Comparison of ENCODE assay signal across 13 cellular contexts in the genomic region with DNA sequence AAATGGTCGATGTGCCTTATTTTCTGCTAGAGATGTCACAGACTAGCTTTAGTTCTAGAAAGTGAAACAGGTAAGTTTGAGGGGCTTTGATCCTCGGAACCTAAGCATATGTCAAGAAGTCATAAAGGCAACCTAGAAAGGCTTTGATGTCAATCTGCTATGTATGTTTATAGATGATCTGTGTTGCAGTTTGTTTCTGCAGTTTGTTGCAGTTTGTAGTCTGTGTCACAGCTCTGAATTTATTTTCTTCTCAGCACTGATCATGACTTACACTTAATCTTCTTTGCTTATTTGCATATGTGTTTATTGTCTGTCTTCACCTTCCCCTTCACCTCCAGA. TPM values are rescaled to one million over a fixed set of nuclear protein-coding genes. Genes with fewer than 3 reads are reported as not detected.
A peak's percentile ranks its signal among the peaks of the same experiment; 100 is the strongest.
DNase-seq lines count a peak whose midpoint lies in the region; ATAC-seq and TF ChIP-seq lines count a peak whose summit lies in the region.
"Had no signal": no experiment of that assay in that cellular context is flagged by ENCODE, and none has a peak within 500 bp of the region (broad histone marks: within the 10 kb centered on the region; RNA-seq: fewer than 3 reads in every experiment).

No MANE protein-coding gene starts in this region.

- H3K9me3 ChIP-seq in BLaER1: no peaks in the 10 kb centered on the region
- H3K9me3 ChIP-seq in BE2C: no peaks in the 10 kb centered on the region
- H3K9me3 ChIP-seq: Caco-2, vagina had no signal

- no peak overlapping the region for H3K27ac ChIP-seq in BLaER1
- H3K27ac ChIP-seq: epithelial cell of prostate, vagina had no signal

- H3K9ac ChIP-seq in BLaER1: no peak overlapping the region

- H3K36me3 ChIP-seq in BLaER1: peaks cover 57% of the 10 kb centered on the region
- peaks cover 19% of the 10 kb centered on the region for H3K36me3 ChIP-seq in BE2C
- H3K36me3 ChIP-seq: vagina had no signal

- no peaks in the 10 kb centered on the region for H3K27me3 Mint-ChIP-seq in mesothelial cell of epicardium (ENCODE audit: low read depth)

- H3K36me3 Mint-ChIP-seq in activated naive CD4-positive, alpha-beta T cell treated with anti-CD3 and anti-CD28 coated beads, Interleukin-2, amount 50 U/mL, for 72 hours: peaks cover 9 to 32% of the 10 kb centered on the region in 2 donors
- H3K36me3 Mint-ChIP-seq in mesothelial cell of epicardium: peaks cover 3% of the 10 kb centered on the region

- H3K4me1 Mint-ChIP-seq in mesothelial cell of epicardium: peaks cover 75% of the 10 kb centered on the region

- peak; percentile 15 for DNase-seq in GM13977 (ENCODE audit: low spot score)
- no peak for DNase-seq in activated naive CD4-positive, alpha-beta T cell treated with anti-CD3 and anti-CD28 coated beads, Interleukin-2, amount 50 U/mL, for 72 hours (ENCODE audit: low spot score in 2 of 2)
- DNase-seq in mesothelial cell of epicardium (ENCODE audit: low spot score in 2 of 2, unreplicated experiment in 2 of 2): no peak
- no peak for DNase-seq in NCI-H748 treated with DMSO at 0.1 percent for 48 hours (lab: John Stamatoyannopoulos, UW)
- DNase-seq in NCI-H2227 (lab: John Stamatoyannopoulos, UW; ENCODE audit: unreplicated experiment): no peak
- DNase-seq in BE2C: no peak
- DNase-seq: Caco-2, SHP77 had no signal

- H3K4me3 ChIP-seq in BLaER1: no peak overlapping the region
- H3K4me3 ChIP-seq in BE2C (ENCODE audit: low read depth, low read length): no peak overlapping the region
- H3K4me3 ChIP-seq: skin epidermis, vagina had no signal

- peak; percentile 49 to 81 for ATAC-seq in activated naive CD4-positive, alpha-beta T cell treated with anti-CD3 and anti-CD28 coated beads, Interleukin-2, amount 50 U/mL, for 72 hours
- ATAC-seq in GM21381 (IDR thresholded peaks at IDR 0.05; ENCODE audit: unreplicated experiment): no peak

- H4K20me1 ChIP-seq in BLaER1: peaks cover 100% of the 10 kb centered on the region

- no peaks in the 10 kb centered on the region for H3K9me3 Mint-ChIP-seq in activated naive CD4-positive, alpha-beta T cell treated with anti-CD3 and anti-CD28 coated beads, Interleukin-2, amount 50 U/mL, for 72 hours
- no peaks in the 10 kb centered on the region for H3K9me3 Mint-ChIP-seq in mesothelial cell of epicardium

- H3K4me3 Mint-ChIP-seq in mesothelial cell of epicardium: no peak overlapping the region

- H3K4me1 ChIP-seq in BLaER1 (peaks cover 47% of the 10 kb centered on the region), BE2C (peaks cover 12% of the 10 kb centered on the region)

- no peak overlapping the region for H3K27ac Mint-ChIP-seq in activated naive CD4-positive, alpha-beta T cell treated with anti-CD3 and anti-CD28 coated beads, Interleukin-2, amount 50 U/mL, for 72 hours
- H3K27ac Mint-ChIP-seq in mesothelial cell of epicardium: peak overlapping the region; percentile 48

- TF ChIP-seq CTCF in GM13977 (IDR thresholded peaks at IDR 0.05; ENCODE audit: extremely low read depth, insufficient read depth, missing control alignments): no peak
- TF ChIP-seq CTCF in mesothelial cell of epicardium (IDR thresholded peaks at IDR 0.05; ENCODE audit: unreplicated experiment): no peak
- TF ChIP-seq CTCF in BE2C (IDR thresholded peaks at IDR 0.05; ENCODE audit: low read depth, low read length): no peak

- in situ Hi-C loops in GM13977 (cut with MboI; ENCODE audit: low pct_unique_long_range_greater_than_20kb, low sequenced_read_pairs, unreplicated experiment): no loop called here

- peak overlapping the region; percentile 41; the same call in 1 of the 2 replicates for H3K4me2 ChIP-seq in BLaER1

- H3K27me3 ChIP-seq in BLaER1: no peaks in the 10 kb centered on the region
- no peaks in the 10 kb centered on the region for H3K27me3 ChIP-seq in BE2C
- H3K27me3 ChIP-seq: vagina had no signal

RNA-seq across cellular contexts. Expression of a gene that starts 5.9 kb away (rescaled TPM):
- total RNA-seq in activated naive CD4-positive, alpha-beta T cell treated with anti-CD3 and anti-CD28 coated beads, Interleukin-2, amount 50 U/mL, for 72 hours: 100 to 1,000 TPM in 1 of 2 donors, 10 to 100 TPM in 1; 77.3 to 101 TPM
- 153 to 164 TPM (median 155 TPM) in 3 replicates for total RNA-seq in mesothelial cell of epicardium
- 207 TPM for polyA plus RNA-seq in BE2C (2012; ENCODE audit: insufficient read depth, insufficient read length, low read depth)
